20 cellular contexts compared by ENCODE assay signal in the genomic region with DNA sequence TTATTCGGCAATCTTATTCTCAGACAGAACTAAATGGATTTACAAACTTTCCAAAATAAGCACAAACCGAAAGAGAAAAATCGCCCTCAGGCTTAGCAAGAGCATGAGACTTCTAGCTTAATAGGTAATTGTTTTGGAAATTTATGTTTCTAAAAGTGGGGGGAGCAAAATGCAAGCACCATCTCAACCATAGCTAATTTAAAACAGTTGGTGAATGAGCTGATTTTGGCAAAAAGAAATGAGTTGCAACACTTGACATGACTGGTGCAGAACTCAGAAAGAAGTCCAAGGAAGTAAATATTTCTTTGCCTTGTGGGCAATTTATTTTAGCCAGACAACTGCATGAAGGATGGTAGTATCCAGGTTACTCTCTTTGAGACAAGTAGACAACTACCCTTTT.
A peak's percentile ranks its signal among the peaks of the same experiment; 100 is the strongest.
DNase-seq lines count a peak whose midpoint lies in the region; ATAC-seq and TF ChIP-seq lines count a peak whose summit lies in the region.
"Had no signal": no experiment of that assay in that cellular context is flagged by ENCODE, and none has a peak within 500 bp of the region (broad histone marks: within the 10 kb centered on the region; RNA-seq: fewer than 3 reads in every experiment).

No MANE protein-coding gene starts in this region.

- BruUV-seq in MCF 10A (replicated peaks; lab: Mats Ljungman, UMichigan) = no TSS peak

- H3K27ac Mint-ChIP-seq in MCF 10A (ENCODE audit: low read depth, unreplicated experiment) = no peak overlapping the region
- no peak overlapping the region for H3K27ac Mint-ChIP-seq in CD4-positive, alpha-beta memory T cell

- H3K27me3 ChIP-seq in breast epithelium = no peaks in the 10 kb centered on the region
- no peaks in the 10 kb centered on the region for H3K27me3 ChIP-seq in CD4-positive, alpha-beta memory T cell (ENCODE audit: insufficient read depth, low read length)
- H3K27me3 ChIP-seq: thyroid gland had no signal

- H3K36me3 ChIP-seq in breast epithelium (no peaks in the 10 kb centered on the region), SK-N-MC (ENCODE audit: insufficient read depth, low read length) (no peaks in the 10 kb centered on the region)
- no peaks in the 10 kb centered on the region for H3K36me3 ChIP-seq in CD4-positive, alpha-beta memory T cell (ENCODE audit: insufficient read depth, low read length)
- H3K36me3 ChIP-seq: thyroid gland had no signal

- H3K36me3 Mint-ChIP-seq in MCF 10A (ENCODE audit: insufficient read depth, unreplicated experiment) = no peaks in the 10 kb centered on the region
- no peaks in the 10 kb centered on the region for H3K36me3 Mint-ChIP-seq in CD4-positive, alpha-beta memory T cell

- H3K27ac ChIP-seq in breast epithelium = no peak overlapping the region
- H3K27ac ChIP-seq in SK-N-MC = peak overlapping the region; percentile 98
- no peak overlapping the region for H3K27ac ChIP-seq in CD4-positive, alpha-beta memory T cell (ENCODE audit: low read depth, low read length)
- H3K27ac ChIP-seq: 22Rv1, thyroid gland had no signal

- peak overlapping the region; percentile 71 for H3K9ac ChIP-seq in SK-N-MC (ENCODE audit: insufficient read length)

- peaks cover 6% of the 10 kb centered on the region for H3K4me1 Mint-ChIP-seq in MCF 10A (ENCODE audit: insufficient read depth, unreplicated experiment)
- H3K4me1 Mint-ChIP-seq in CD4-positive, alpha-beta memory T cell = no peaks in the 10 kb centered on the region

- no peak for ATAC-seq in HG03439 (IDR thresholded peaks at IDR 0.05; ENCODE audit: unreplicated experiment)
- no peak for ATAC-seq in HG03045 (IDR thresholded peaks at IDR 0.05; ENCODE audit: unreplicated experiment)
- ATAC-seq: GM12878, left ventricle myocardium superior had no signal

- CTCF ChIA-PET in MCF 10A (lab: Yijun Ruan, JAX) = interaction anchor here (1.1 kb wide), 1 partner anchor 117 kb away, joined by 3 read pairs; no protein-coding TSS in a partner anchor
- CTCF ChIA-PET in CD4-positive, alpha-beta memory T cell (lab: Charles Lee; ENCODE audit: partially characterized antibody) = no interaction called here

- H3K4me3 ChIP-seq in breast epithelium (no peak overlapping the region), SK-N-MC (peak overlapping the region; percentile 74), fibroblast of the aortic adventitia (ENCODE audit: low read depth, low read length) (no peak overlapping the region)
- H3K4me3 ChIP-seq in CD4-positive, alpha-beta memory T cell (ENCODE audit: low read length in 2 of 2) = no peak overlapping the region
- H3K4me3 ChIP-seq: GM12878, thyroid gland had no signal

- DNase-seq in MCF 10A (ENCODE audit: unreplicated experiment) (peak; percentile 13), breast epithelium (ENCODE audit: low spot score in 2 of 2) (no peak), SK-N-MC (ENCODE audit: low read depth, low spot score) (peak; percentile 98), fibroblast of the aortic adventitia (ENCODE audit: low read depth) (peak; percentile 92)
- DNase-seq in CD4-positive, alpha-beta memory T cell = no peak
- DNase-seq in stimulated activated CD4-positive, alpha-beta T cell treated with anti-CD3 and anti-CD28 coated beads, Interleukin-4, amount 100 ng/mL, for 1 hour = no peak
- DNase-seq: activated CD4-positive, alpha-beta T cell treated with anti-CD3 and anti-CD28 coated beads for 48 hours; activated CD8-positive, alpha-beta memory T cell treated with anti-CD3 and anti-CD28 coated beads, Interleukin-2, amount 50 U/mL, for 48 hours; activated naive CD4-positive, alpha-beta T cell treated with Interleukin-2 at 50 U/mL for 16 hours; effector CD4-positive, alpha-beta T cell; left ventricle myocardium superior; NCI-H1436; NCI-H2227 treated with DMSO at 0.1 percent for 48 hours; stimulated activated CD4-positive, alpha-beta T cell treated with anti-CD3 and anti-CD28 coated beads, Interleukin-4, amount 100 ng/mL, for 24 hours; stimulated activated CD8-positive, alpha-beta memory T cell treated with anti-CD3 and anti-CD28 coated beads, Interleukin-4, amount 100 ng/mL, for 48 hours; thyroid gland had no signal

- POLR2A ChIA-PET in MCF 10A (lab: Yijun Ruan, JAX) = no interaction called here
- POLR2A ChIA-PET in CD4-positive, alpha-beta memory T cell (lab: Charles Lee; ENCODE audit: partially characterized antibody) = no interaction called here

- H3K4me1 ChIP-seq in breast epithelium = no peaks in the 10 kb centered on the region
- no peaks in the 10 kb centered on the region for H3K4me1 ChIP-seq in CD4-positive, alpha-beta memory T cell (ENCODE audit: insufficient read depth, low read length)
- H3K4me1 ChIP-seq: thyroid gland had no signal

- TF ChIP-seq POLR2A in breast epithelium (IDR thresholded peaks at IDR 0.05) = no peak

- no peaks in the 10 kb centered on the region for H3K9me3 ChIP-seq in breast epithelium
- no peaks in the 10 kb centered on the region; the same call in 1 of the 2 replicates for H3K9me3 ChIP-seq in SK-N-MC (ENCODE audit: low read depth, low read length)
- H3K9me3 ChIP-seq in CD4-positive, alpha-beta memory T cell (ENCODE audit: control insufficient read depth in 1 of 2, low read length in 2 of 2) = no peaks in the 10 kb centered on the region
- H3K9me3 ChIP-seq: thyroid gland had no signal

- H3K9me3 Mint-ChIP-seq in MCF 10A (ENCODE audit: unreplicated experiment) = no peaks in the 10 kb centered on the region
- peaks cover 0 to 4% (median 0%) of the 10 kb centered on the region in 8 donors for H3K9me3 Mint-ChIP-seq in CD4-positive, alpha-beta memory T cell

- no peak for TF ChIP-seq CTCF in MCF 10A (IDR thresholded peaks at IDR 0.05; ENCODE audit: unreplicated experiment)
- TF ChIP-seq CTCF in breast epithelium (IDR thresholded peaks at IDR 0.05) = no peak
- TF ChIP-seq CTCF in fibroblast of the aortic adventitia (IDR thresholded peaks at IDR 0.05; ENCODE audit: insufficient read depth, low read length) = no peak

- no peak overlapping the region for H3K4me3 Mint-ChIP-seq in MCF 10A (ENCODE audit: unreplicated experiment)
- no peak overlapping the region for H3K4me3 Mint-ChIP-seq in CD4-positive, alpha-beta memory T cell

- intact Hi-C loops in MCF 10A (cut with micrococcal nuclease) = no loop called here
- intact Hi-C loops in breast epithelium (cut with DNase I; ENCODE audit: low total_unique reads) = no loop called here
- intact Hi-C loops in CD4-positive, alpha-beta memory T cell (cut with micrococcal nuclease) = no loop called here

- no peaks in the 10 kb centered on the region for H3K27me3 Mint-ChIP-seq in MCF 10A (ENCODE audit: insufficient read depth, unreplicated experiment)
- H3K27me3 Mint-ChIP-seq in CD4-positive, alpha-beta memory T cell = peaks cover 0 to 1% of the 10 kb centered on the region in 2 donors

Comparison
In these comparisons a context has a peak if more than half of its experiments do, and no peak if none do; other contexts are left out.
1. DNase-seq: peak in MCF 10A (single experiment), SK-N-MC (single experiment) and fibroblast of the aortic adventitia (single experiment); none in breast epithelium (0 of 2), CD4-positive, alpha-beta memory T cell (0 of 5) and stimulated activated CD4-positive, alpha-beta T cell treated with anti-CD3 and anti-CD28 coated beads, Interleukin-4, amount 100 ng/mL, for 1 hour (single experiment).